1 cellular context compared by ENCODE assay signal in the genomic region with DNA sequence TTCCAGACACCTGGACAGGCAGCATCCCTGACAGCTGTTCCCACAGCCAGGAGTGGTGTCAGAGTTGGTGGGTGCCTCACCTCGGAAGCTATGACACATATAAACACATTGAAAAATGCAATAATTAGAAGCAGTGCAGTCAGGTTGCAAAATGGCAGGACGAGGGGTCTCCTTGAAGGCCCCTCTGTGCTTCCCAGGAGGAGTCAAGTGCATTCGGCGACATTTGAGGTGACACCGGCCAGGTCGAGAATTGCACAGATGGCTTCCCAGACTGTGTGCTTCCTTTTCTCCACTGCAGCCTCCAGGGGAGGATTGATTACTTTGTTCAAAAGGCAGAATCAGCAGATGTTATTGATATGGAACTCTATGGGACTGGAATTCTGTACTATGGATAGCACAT.
TF ChIP-seq lines count a peak whose summit lies in the region.

No MANE protein-coding gene starts in this region.

TF ChIP-seq in GM23338, 12 proteins besides CTCF, POLR2A, EP300 and RAD21 (continued from another document):
- TF ChIP-seq, protein P1, sequence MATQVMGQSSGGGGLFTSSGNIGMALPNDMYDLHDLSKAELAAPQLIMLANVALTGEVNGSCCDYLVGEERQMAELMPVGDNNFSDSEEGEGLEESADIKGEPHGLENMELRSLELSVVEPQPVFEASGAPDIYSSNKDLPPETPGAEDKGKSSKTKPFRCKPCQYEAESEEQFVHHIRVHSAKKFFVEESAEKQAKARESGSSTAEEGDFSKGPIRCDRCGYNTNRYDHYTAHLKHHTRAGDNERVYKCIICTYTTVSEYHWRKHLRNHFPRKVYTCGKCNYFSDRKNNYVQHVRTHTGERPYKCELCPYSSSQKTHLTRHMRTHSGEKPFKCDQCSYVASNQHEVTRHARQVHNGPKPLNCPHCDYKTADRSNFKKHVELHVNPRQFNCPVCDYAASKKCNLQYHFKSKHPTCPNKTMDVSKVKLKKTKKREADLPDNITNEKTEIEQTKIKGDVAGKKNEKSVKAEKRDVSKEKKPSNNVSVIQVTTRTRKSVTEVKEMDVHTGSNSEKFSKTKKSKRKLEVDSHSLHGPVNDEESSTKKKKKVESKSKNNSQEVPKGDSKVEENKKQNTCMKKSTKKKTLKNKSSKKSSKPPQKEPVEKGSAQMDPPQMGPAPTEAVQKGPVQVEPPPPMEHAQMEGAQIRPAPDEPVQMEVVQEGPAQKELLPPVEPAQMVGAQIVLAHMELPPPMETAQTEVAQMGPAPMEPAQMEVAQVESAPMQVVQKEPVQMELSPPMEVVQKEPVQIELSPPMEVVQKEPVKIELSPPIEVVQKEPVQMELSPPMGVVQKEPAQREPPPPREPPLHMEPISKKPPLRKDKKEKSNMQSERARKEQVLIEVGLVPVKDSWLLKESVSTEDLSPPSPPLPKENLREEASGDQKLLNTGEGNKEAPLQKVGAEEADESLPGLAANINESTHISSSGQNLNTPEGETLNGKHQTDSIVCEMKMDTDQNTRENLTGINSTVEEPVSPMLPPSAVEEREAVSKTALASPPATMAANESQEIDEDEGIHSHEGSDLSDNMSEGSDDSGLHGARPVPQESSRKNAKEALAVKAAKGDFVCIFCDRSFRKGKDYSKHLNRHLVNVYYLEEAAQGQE (IDR thresholded peaks at IDR 0.05; ENCODE audit: unreplicated experiment) = no peak
- TF ChIP-seq JUNB (IDR thresholded peaks at IDR 0.05; ENCODE audit: unreplicated experiment) (no peak), EZH2 (IDR thresholded peaks at IDR 0.05; ENCODE audit: low read depth, unreplicated experiment) (no peak), POLR2AphosphoS5 (IDR thresholded peaks at IDR 0.05; ENCODE audit: low read depth) (no peak)
- TF ChIP-seq, protein P2, sequence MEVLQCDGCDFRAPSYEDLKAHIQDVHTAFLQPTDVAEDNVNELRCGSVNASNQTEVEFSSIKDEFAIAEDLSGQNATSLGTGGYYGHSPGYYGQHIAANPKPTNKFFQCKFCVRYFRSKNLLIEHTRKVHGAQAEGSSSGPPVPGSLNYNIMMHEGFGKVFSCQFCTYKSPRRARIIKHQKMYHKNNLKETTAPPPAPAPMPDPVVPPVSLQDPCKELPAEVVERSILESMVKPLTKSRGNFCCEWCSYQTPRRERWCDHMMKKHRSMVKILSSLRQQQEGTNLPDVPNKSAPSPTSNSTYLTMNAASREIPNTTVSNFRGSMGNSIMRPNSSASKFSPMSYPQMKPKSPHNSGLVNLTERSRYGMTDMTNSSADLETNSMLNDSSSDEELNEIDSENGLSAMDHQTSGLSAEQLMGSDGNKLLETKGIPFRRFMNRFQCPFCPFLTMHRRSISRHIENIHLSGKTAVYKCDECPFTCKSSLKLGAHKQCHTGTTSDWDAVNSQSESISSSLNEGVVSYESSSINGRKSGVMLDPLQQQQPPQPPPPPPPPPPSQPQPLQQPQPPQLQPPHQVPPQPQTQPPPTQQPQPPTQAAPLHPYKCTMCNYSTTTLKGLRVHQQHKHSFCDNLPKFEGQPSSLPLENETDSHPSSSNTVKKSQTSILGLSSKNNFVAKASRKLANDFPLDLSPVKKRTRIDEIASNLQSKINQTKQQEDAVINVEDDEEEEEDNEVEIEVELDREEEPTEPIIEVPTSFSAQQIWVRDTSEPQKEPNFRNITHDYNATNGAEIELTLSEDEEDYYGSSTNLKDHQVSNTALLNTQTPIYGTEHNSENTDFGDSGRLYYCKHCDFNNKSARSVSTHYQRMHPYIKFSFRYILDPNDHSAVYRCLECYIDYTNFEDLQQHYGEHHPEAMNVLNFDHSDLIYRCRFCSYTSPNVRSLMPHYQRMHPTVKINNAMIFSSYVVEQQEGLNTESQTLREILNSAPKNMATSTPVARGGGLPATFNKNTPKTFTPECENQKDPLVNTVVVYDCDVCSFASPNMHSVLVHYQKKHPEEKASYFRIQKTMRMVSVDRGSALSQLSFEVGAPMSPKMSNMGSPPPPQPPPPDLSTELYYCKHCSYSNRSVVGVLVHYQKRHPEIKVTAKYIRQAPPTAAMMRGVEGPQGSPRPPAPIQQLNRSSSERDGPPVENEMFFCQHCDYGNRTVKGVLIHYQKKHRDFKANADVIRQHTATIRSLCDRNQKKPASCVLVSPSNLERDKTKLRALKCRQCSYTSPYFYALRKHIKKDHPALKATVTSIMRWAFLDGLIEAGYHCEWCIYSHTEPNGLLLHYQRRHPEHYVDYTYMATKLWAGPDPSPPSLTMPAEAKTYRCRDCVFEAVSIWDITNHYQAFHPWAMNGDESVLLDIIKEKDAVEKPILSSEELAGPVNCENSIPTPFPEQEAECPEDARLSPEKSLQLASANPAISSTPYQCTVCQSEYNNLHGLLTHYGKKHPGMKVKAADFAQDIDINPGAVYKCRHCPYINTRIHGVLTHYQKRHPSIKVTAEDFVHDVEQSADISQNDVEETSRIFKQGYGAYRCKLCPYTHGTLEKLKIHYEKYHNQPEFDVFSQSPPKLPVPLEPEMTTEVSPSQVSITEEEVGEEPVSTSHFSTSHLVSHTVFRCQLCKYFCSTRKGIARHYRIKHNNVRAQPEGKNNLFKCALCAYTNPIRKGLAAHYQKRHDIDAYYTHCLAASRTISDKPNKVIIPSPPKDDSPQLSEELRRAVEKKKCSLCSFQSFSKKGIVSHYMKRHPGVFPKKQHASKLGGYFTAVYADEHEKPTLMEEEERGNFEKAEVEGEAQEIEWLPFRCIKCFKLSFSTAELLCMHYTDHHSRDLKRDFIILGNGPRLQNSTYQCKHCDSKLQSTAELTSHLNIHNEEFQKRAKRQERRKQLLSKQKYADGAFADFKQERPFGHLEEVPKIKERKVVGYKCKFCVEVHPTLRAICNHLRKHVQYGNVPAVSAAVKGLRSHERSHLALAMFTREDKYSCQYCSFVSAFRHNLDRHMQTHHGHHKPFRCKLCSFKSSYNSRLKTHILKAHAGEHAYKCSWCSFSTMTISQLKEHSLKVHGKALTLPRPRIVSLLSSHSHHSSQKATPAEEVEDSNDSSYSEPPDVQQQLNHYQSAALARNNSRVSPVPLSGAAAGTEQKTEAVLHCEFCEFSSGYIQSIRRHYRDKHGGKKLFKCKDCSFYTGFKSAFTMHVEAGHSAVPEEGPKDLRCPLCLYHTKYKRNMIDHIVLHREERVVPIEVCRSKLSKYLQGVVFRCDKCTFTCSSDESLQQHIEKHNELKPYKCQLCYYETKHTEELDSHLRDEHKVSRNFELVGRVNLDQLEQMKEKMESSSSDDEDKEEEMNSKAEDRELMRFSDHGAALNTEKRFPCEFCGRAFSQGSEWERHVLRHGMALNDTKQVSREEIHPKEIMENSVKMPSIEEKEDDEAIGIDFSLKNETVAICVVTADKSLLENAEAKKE (CRISPR knock-in tag; IDR thresholded peaks at IDR 0.05) = no peak
